ENCODE assay signal across 23 cellular contexts in the genomic region with DNA sequence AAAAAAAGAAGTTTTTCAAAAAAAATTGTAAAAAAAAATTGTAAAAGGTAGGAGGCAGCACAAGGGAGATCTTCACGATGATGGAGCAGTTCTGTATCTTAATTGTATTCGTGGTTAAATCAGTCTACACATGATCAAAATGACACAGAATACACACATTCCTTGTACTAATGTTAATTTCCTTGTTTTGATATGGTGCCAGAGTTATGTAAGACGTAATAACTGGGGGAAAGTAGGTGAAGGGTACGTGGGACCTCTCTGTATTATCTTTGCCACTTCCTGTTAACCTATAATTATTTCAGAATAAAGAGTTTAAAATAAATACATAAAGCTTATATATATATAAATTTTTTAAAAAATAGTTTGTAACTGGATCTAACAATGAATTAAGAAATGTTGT.
"Had no signal": no experiment of that assay in that cellular context is flagged by ENCODE, and none has a peak within 500 bp of the region (broad histone marks: within the 10 kb centered on the region; RNA-seq: fewer than 3 reads in every experiment).

No MANE protein-coding gene starts in this region.

- H3K27ac ChIP-seq: colonic mucosa, heart right ventricle, left lung, lower lobe of right lung, pancreas, testis, tibial nerve, upper lobe of right lung, vagina had no signal

- H3K9me3 ChIP-seq: colonic mucosa, heart right ventricle, left lung, lower lobe of right lung, pancreas, testis, tibial nerve, upper lobe of right lung, vagina had no signal

- H3K4me3 ChIP-seq: colonic mucosa, heart right ventricle, left lung, lower lobe of right lung, pancreas, smooth muscle cell, testis, tibial nerve, upper lobe of right lung, vagina had no signal

- H3K4me1 ChIP-seq: colonic mucosa, testis had no signal

- H3K4me3 Mint-ChIP-seq: neural crest cell; stimulated activated memory B cell treated with anti-CD40 and anti-IgM and Interleukin-4, amounts not matched to agents 10 μg/mL and 1 μg/mL and 100 μg/mL, for 72 hours; stimulated activated naive CD8-positive, alpha-beta T cell treated with anti-CD3 and anti-CD28 coated beads, Interleukin-15, Interleukin-2, amounts not matched to agents 100 ng/mL and 50 ng/mL, for 24 hours had no signal

- H3K27me3 Mint-ChIP-seq: naive thymus-derived CD4-positive, alpha-beta T cell; progenitor cell of endocrine pancreas; stimulated activated memory B cell treated with anti-CD40 and anti-IgM and Interleukin-4, amounts not matched to agents 10 μg/mL and 1 μg/mL and 100 μg/mL, for 72 hours; stimulated activated naive CD8-positive, alpha-beta T cell treated with anti-CD3 and anti-CD28 coated beads, Interleukin-15, Interleukin-2, amounts not matched to agents 100 ng/mL and 50 ng/mL, for 24 hours had no signal

- H3K36me3 ChIP-seq: left lung, pancreas, vagina had no signal

- H3K9me3 Mint-ChIP-seq: naive thymus-derived CD4-positive, alpha-beta T cell; neural crest cell; stimulated activated memory B cell treated with anti-CD40 and anti-IgM and Interleukin-4, amounts not matched to agents 10 μg/mL and 1 μg/mL and 100 μg/mL, for 72 hours; stimulated activated naive CD8-positive, alpha-beta T cell treated with anti-CD3 and anti-CD28 coated beads, Interleukin-15, Interleukin-2, amounts not matched to agents 100 ng/mL and 50 ng/mL, for 24 hours had no signal

- H3K27me3 ChIP-seq: colonic mucosa, heart right ventricle, left lung, pancreas, testis, tibial nerve, upper lobe of right lung, vagina had no signal

- H3K27ac Mint-ChIP-seq: stimulated activated memory B cell treated with anti-CD40 and anti-IgM and Interleukin-4, amounts not matched to agents 10 μg/mL and 1 μg/mL and 100 μg/mL, for 72 hours; stimulated activated naive CD8-positive, alpha-beta T cell treated with anti-CD3 and anti-CD28 coated beads, Interleukin-15, Interleukin-2, amounts not matched to agents 100 ng/mL and 50 ng/mL, for 24 hours had no signal

- ATAC-seq: heart right ventricle; left lung; lower lobe of right lung; naive thymus-derived CD4-positive, alpha-beta T cell; right cardiac atrium; stimulated activated memory B cell treated with anti-CD40 and anti-IgM and Interleukin-4, amounts not matched to agents 10 μg/mL and 1 μg/mL and 100 μg/mL, for 72 hours; upper lobe of right lung had no signal

- DNase-seq: cerebellar nuclear complex; colonic mucosa; effector CD4-positive, alpha-beta T cell; heart right ventricle; hypothalamus; islet precursor cell; left lung; lower lobe of right lung; mesendoderm; naive thymus-derived CD4-positive, alpha-beta T cell; pancreas; right cardiac atrium; stimulated activated CD4-positive, alpha-beta T cell treated with anti-CD3 and anti-CD28 coated beads, Interleukin-2, amount 100 ng/mL, for 48 hours; stimulated activated CD8-positive, alpha-beta memory T cell treated with anti-CD3 and anti-CD28 coated beads, Interleukin-4, amount 100 ng/mL, for 48 hours; testis; upper lobe of right lung had no signal
